In genomic region chr22:49606562-49606961, GRCh38 we compare ENCODE assay signal across 33 cellular contexts.
"Had no signal": no experiment of that assay in that cellular context is flagged by ENCODE, and none has a peak within 500 bp of the region (broad histone marks: within the 10 kb centered on the region; RNA-seq: fewer than 3 reads in every experiment).

No MANE protein-coding gene starts in this region.

- H3K9me3 ChIP-seq: adrenal gland, body of pancreas had no signal

- DNase-seq: activated B cell treated with CpG ODN at 0.5 μM for 24 hours; activated CD4-positive, alpha-beta memory T cell treated with anti-CD3 and anti-CD28 coated beads for 36 hours; activated CD4-positive, alpha-beta T cell treated with anti-CD3 and anti-CD28 coated beads for 4 hours; activated CD4-positive, alpha-beta T cell treated with anti-CD3 and anti-CD28 coated beads, Interleukin-2, amount 10 ng/mL, durations not matched to agents 24 days and 14 days; activated CD4-positive, alpha-beta T cell treated with anti-CD3 and anti-CD28 coated beads, Interleukin-2, amount 50 U/mL, for 1 hour; activated CD4-positive, alpha-beta T cell treated with anti-CD3 and anti-CD28 coated beads, Interleukin-2, amount 50 U/mL, for 4 hours; activated CD4-positive, CD25-positive, alpha-beta regulatory T cell treated with anti-CD3 and anti-CD28 coated beads, Interleukin-2, amount 50 U/mL, for 72 hours; activated CD8-positive, alpha-beta T cell treated with anti-CD3 and anti-CD28 coated beads for 36 hours; activated effector memory CD4-positive, alpha-beta T cell treated with anti-CD3 and anti-CD28 coated beads, Interleukin-2, amount 50 U/mL, for 16 hours; activated gamma-delta T cell treated with Interleukin-2 at 50 U/mL for 16 hours; activated naive CD4-positive, alpha-beta T cell; activated naive CD4-positive, alpha-beta T cell treated with anti-CD3 and anti-CD28 coated beads for 36 hours; activated naive CD8-positive, alpha-beta T cell treated with anti-CD3 and anti-CD28 coated beads for 36 hours; activated T-cell treated with anti-CD3 and anti-CD28 coated beads for 4 hours; activated T-cell treated with anti-CD3 and anti-CD28 coated beads, Interleukin-2, amount 50 U/mL, for 1 hour; activated T-cell treated with anti-CD3 and anti-CD28 coated beads, Interleukin-2, amount 50 U/mL, for 4 hours; activated T-cell treated with anti-CD3 and anti-CD28 coated beads, Interleukin-2, amount 50 U/mL, for 72 hours; adrenal gland; amniotic stem cell; brain microvascular endothelial cell; caudate nucleus; cerebellar nuclear complex; T-cell; T-helper 2 cell; T-helper 9 cell had no signal

- H3K4me1 Mint-ChIP-seq: activated B cell treated with CpG ODN at 0.5 μM for 24 hours; activated CD4-positive, alpha-beta T cell treated with anti-CD3 and anti-CD28 coated beads, Interleukin-2, amount 10 ng/mL, durations not matched to agents 24 days and 14 days; activated naive CD8-positive, alpha-beta T cell treated with anti-CD3 and anti-CD28 coated beads for 36 hours; activated T-helper 17 cell treated with anti-CD3 and anti-CD28 coated beads, Interleukin-2, amount 50 U/mL, for 72 hours; central memory CD8-positive, alpha-beta T cell had no signal

- H3K36me3 ChIP-seq: adrenal gland, brain microvascular endothelial cell, breast epithelium had no signal

- H3K4me3 Mint-ChIP-seq: activated B cell treated with CpG ODN at 0.5 μM for 24 hours; activated CD4-positive, alpha-beta memory T cell treated with anti-CD3 and anti-CD28 coated beads for 36 hours; activated CD4-positive, alpha-beta T cell treated with anti-CD3 and anti-CD28 coated beads, Interleukin-2, amount 10 ng/mL, durations not matched to agents 24 days and 14 days; activated CD8-positive, alpha-beta T cell treated with anti-CD3 and anti-CD28 coated beads for 36 hours; activated naive CD4-positive, alpha-beta T cell treated with anti-CD3 and anti-CD28 coated beads for 36 hours; activated naive CD8-positive, alpha-beta T cell treated with anti-CD3 and anti-CD28 coated beads for 36 hours; activated T-cell treated with anti-CD3 and anti-CD28 coated beads, Interleukin-2, amount 50 U/mL, for 4 hours; activated T-cell treated with anti-CD3 and anti-CD28 coated beads, Interleukin-2, amount 50 U/mL, for 72 hours; activated T-helper 1 cell treated with anti-CD3 and anti-CD28 coated beads, Interleukin-12 subunit alpha, Interleukin-12 subunit beta, Interleukin-2, Interleukin-4 antibody, amounts not matched to agents 30 ng/mL and 10 ng/mL and 1 ng/mL, durations not matched to agents 14 hours and 24 hours and 36 hours; activated T-helper 17 cell treated with anti-CD3 and anti-CD28 coated beads, Interleukin-2, amount 50 U/mL, for 72 hours; central memory CD8-positive, alpha-beta T cell; T-cell; T-helper 2 cell treated with Interferon-gamma antibody and Interleukin-4, amounts not matched to agents 5 μg/mL and 100 μg/mL, for 36 hours had no signal

- H3K27me3 Mint-ChIP-seq: activated B cell treated with CpG ODN at 0.5 μM for 24 hours; activated CD4-positive, alpha-beta memory T cell treated with anti-CD3 and anti-CD28 coated beads for 36 hours; activated CD4-positive, alpha-beta T cell treated with anti-CD3 and anti-CD28 coated beads, Interleukin-2, amount 10 ng/mL, durations not matched to agents 24 days and 14 days; activated CD8-positive, alpha-beta T cell treated with anti-CD3 and anti-CD28 coated beads for 36 hours; activated naive CD8-positive, alpha-beta T cell treated with anti-CD3 and anti-CD28 coated beads for 36 hours; activated T-helper 17 cell treated with anti-CD3 and anti-CD28 coated beads, Interleukin-2, amount 50 U/mL, for 72 hours; central memory CD8-positive, alpha-beta T cell; T-cell had no signal

- H3K27ac ChIP-seq: adrenal gland, body of pancreas, brain microvascular endothelial cell, breast epithelium, VCaP had no signal

- H3K27ac Mint-ChIP-seq: activated B cell treated with CpG ODN at 0.5 μM for 24 hours; activated CD4-positive, alpha-beta memory T cell treated with anti-CD3 and anti-CD28 coated beads for 36 hours; activated CD4-positive, alpha-beta T cell treated with anti-CD3 and anti-CD28 coated beads, Interleukin-2, amount 10 ng/mL, durations not matched to agents 24 days and 14 days; activated CD8-positive, alpha-beta T cell treated with anti-CD3 and anti-CD28 coated beads for 36 hours; activated naive CD4-positive, alpha-beta T cell treated with anti-CD3 and anti-CD28 coated beads for 36 hours; activated naive CD4-positive, alpha-beta T cell treated with anti-CD3 and anti-CD28 coated beads, Interleukin-2, amount 50 U/mL, for 72 hours; activated naive CD8-positive, alpha-beta T cell treated with anti-CD3 and anti-CD28 coated beads for 36 hours; activated T-cell treated with anti-CD3 and anti-CD28 coated beads, Interleukin-2, amount 50 U/mL, for 72 hours; activated T-helper 1 cell treated with anti-CD3 and anti-CD28 coated beads, Interleukin-12 subunit alpha, Interleukin-12 subunit beta, Interleukin-2, Interleukin-4 antibody, amounts not matched to agents 30 ng/mL and 10 ng/mL and 1 ng/mL, durations not matched to agents 14 hours and 24 hours and 36 hours; activated T-helper 17 cell treated with anti-CD3 and anti-CD28 coated beads, Interleukin-2, amount 50 U/mL, for 72 hours; T-cell; T-helper 2 cell treated with Interferon-gamma antibody and Interleukin-4, amounts not matched to agents 5 μg/mL and 100 μg/mL, for 36 hours had no signal

- H3K4me1 ChIP-seq: adrenal gland, body of pancreas, breast epithelium had no signal

- H3K4me3 ChIP-seq: adrenal gland, body of pancreas, breast epithelium had no signal

- H3K27me3 ChIP-seq: adrenal gland, body of pancreas, brain microvascular endothelial cell had no signal

- ATAC-seq: activated CD8-positive, alpha-beta T cell treated with anti-CD3 and anti-CD28 coated beads for 36 hours; activated naive CD4-positive, alpha-beta T cell treated with anti-CD3 and anti-CD28 coated beads, Interleukin-2, amount 50 U/mL, for 72 hours; activated T-cell treated with anti-CD3 and anti-CD28 coated beads, Interleukin-2, amount 50 U/mL, for 4 hours; activated T-cell treated with anti-CD3 and anti-CD28 coated beads, Interleukin-2, amount 50 U/mL, for 72 hours; activated T-helper 17 cell treated with anti-CD3 and anti-CD28 coated beads, Interleukin-2, amount 50 U/mL, for 72 hours; body of pancreas; T-cell had no signal
